2 cellular contexts compared by ENCODE assay signal in the genomic region with DNA sequence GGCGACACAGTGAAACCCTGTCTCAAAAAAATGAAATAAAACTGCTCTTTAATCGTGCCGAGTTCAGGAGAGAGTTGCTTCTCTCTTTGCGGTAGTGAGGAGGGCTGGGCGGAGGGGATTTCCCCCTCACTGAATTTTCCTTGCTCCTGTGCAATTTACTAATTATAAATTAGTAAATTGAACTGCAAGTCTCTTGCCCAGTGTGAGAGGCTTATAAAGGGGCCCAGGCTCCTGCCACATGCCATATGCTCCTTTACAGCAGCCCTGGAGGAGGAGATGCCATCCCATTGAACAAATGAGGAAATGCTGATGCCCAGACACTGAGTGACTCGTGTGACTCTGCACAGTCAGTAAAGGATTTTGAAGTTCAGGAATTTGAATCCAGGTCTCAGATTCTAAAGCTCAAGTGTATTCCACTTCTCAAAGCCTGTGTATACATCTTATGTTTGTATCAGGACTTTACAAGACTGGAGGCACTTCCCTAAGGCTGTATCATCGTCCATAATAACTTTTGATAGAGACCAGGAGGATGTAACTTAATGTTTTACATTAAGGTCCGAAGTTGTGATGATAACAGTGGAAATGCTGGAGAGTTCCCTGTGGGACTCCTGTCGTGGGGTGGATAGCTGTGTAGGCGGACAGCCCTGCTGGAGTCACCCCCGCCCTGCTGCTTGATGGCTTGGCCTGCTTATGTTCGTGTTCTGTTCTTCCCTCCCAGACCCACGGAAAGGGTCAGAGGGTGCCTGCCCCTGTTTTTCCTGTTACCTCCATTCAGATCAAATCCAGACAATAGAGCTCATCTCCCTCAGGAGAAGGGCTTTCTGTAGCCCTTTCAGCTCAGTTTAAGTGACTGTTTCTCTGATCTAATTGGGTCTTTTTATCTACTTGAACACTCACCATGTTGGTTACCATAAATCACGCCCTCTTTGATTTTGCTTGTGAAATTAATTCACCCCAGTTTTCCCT.
TF ChIP-seq lines count a peak whose summit lies in the region.

No MANE protein-coding gene starts in this region.

TF ChIP-seq in IMR-90, 13 proteins besides CTCF, POLR2A, EP300 and RAD21:
- TF ChIP-seq MAFK (IDR thresholded peaks at IDR 0.05; ENCODE audit: low read depth, low read length) (no peak), RFX5 (IDR thresholded peaks at IDR 0.05; ENCODE audit: low read depth, low read length) (no peak), BHLHE40 (IDR thresholded peaks at IDR 0.05; ENCODE audit: low read depth, low read length) (no peak), CEBPB (IDR thresholded peaks at IDR 0.05; ENCODE audit: low read depth, low read length) (no peak), MAZ (IDR thresholded peaks at IDR 0.05; ENCODE audit: borderline replicate concordance, low read depth, low read length) (no peak), CHD1 (IDR thresholded peaks at IDR 0.05; ENCODE audit: low read depth, low read length) (no peak)
- TF ChIP-seq, protein P1, sequence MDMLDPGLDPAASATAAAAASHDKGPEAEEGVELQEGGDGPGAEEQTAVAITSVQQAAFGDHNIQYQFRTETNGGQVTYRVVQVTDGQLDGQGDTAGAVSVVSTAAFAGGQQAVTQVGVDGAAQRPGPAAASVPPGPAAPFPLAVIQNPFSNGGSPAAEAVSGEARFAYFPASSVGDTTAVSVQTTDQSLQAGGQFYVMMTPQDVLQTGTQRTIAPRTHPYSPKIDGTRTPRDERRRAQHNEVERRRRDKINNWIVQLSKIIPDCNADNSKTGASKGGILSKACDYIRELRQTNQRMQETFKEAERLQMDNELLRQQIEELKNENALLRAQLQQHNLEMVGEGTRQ (IDR thresholded peaks at IDR 0.05; ENCODE audit: low read depth, low read length), result no peak
- TF ChIP-seq, protein P2, sequence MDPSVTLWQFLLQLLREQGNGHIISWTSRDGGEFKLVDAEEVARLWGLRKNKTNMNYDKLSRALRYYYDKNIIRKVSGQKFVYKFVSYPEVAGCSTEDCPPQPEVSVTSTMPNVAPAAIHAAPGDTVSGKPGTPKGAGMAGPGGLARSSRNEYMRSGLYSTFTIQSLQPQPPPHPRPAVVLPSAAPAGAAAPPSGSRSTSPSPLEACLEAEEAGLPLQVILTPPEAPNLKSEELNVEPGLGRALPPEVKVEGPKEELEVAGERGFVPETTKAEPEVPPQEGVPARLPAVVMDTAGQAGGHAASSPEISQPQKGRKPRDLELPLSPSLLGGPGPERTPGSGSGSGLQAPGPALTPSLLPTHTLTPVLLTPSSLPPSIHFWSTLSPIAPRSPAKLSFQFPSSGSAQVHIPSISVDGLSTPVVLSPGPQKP (IDR thresholded peaks at IDR 0.05; ENCODE audit: borderline replicate concordance, low read depth, low read length), result no peak

TF ChIP-seq in WTC11, 78 proteins besides CTCF, POLR2A, EP300 and RAD21:
- TF ChIP-seq ZNF671 (CRISPR knock-in tag; IDR thresholded peaks at IDR 0.05) (no peak), ATF3 (CRISPR knock-in tag; conservative IDR thresholded peaks at IDR 0.05) (no peak), KAT7 (CRISPR knock-in tag; IDR thresholded peaks at IDR 0.05; ENCODE audit: borderline replicate concordance) (no peak), GTF2I (CRISPR knock-in tag; conservative IDR thresholded peaks at IDR 0.05) (no peak), NR2C2 (CRISPR knock-in tag; IDR thresholded peaks at IDR 0.05) (no peak)
- TF ChIP-seq, protein P3, sequence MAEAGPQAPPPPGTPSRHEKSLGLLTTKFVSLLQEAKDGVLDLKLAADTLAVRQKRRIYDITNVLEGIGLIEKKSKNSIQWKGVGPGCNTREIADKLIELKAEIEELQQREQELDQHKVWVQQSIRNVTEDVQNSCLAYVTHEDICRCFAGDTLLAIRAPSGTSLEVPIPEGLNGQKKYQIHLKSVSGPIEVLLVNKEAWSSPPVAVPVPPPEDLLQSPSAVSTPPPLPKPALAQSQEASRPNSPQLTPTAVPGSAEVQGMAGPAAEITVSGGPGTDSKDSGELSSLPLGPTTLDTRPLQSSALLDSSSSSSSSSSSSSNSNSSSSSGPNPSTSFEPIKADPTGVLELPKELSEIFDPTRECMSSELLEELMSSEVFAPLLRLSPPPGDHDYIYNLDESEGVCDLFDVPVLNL (CRISPR knock-in tag; IDR thresholded peaks at IDR 0.05; ENCODE audit: borderline replicate concordance, low read depth), result no peak
- TF ChIP-seq, protein P4, sequence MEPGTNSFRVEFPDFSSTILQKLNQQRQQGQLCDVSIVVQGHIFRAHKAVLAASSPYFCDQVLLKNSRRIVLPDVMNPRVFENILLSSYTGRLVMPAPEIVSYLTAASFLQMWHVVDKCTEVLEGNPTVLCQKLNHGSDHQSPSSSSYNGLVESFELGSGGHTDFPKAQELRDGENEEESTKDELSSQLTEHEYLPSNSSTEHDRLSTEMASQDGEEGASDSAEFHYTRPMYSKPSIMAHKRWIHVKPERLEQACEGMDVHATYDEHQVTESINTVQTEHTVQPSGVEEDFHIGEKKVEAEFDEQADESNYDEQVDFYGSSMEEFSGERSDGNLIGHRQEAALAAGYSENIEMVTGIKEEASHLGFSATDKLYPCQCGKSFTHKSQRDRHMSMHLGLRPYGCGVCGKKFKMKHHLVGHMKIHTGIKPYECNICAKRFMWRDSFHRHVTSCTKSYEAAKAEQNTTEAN (CRISPR knock-in tag; IDR thresholded peaks at IDR 0.05), result no peak
- TF ChIP-seq, protein P1 (CRISPR knock-in tag; IDR thresholded peaks at IDR 0.05), result no peak
